24 cellular contexts compared by ENCODE assay signal in the genomic region with DNA sequence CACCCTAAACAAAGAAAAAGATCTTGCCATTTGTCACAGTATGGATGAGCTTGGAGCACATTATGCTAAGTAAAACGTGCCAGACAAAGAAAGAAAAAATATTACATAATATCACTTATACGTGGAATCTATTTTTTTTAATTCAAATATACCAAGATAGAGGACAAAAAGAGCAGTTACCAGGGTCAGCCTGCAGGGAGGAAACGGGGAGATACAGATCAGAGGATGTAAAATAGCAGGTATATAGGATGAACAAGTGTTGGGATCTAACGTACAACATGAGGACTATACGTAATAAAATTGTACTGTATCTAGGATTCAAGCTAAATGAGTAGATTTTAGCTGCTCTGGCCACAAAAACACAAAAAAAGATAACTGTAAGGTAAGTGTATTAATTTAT.
"Had no signal": no experiment of that assay in that cellular context is flagged by ENCODE, and none has a peak within 500 bp of the region (broad histone marks: within the 10 kb centered on the region; RNA-seq: fewer than 3 reads in every experiment).

No MANE protein-coding gene starts in this region.

- H3K27me3 ChIP-seq: neural progenitor cell, transverse colon, uterus had no signal

- H3K27ac ChIP-seq: neural progenitor cell, transverse colon, uterus had no signal

- H3K4me3 Mint-ChIP-seq: brain; dendritic cell treated with granulocyte-macrophage colony-stimulating factor and Interleukin-4, amounts not matched to agents 40 ng/mL and 50 ng/mL, for 4 days; mesothelial cell of epicardium; naive thymus-derived CD8-positive, alpha-beta T cell; neural progenitor cell; stimulated activated naive B cell treated with anti-CD40 and anti-IgM and Interleukin-4, amounts not matched to agents 10 μg/mL and 1 μg/mL and 100 μg/mL, for 72 hours had no signal

- ATAC-seq: activated naive CD4-positive, alpha-beta T cell treated with anti-CD3 and anti-CD28 coated beads, Interleukin-2, amount 50 U/mL, for 72 hours; esophagus mucosa; left ventricle myocardium superior; naive thymus-derived CD8-positive, alpha-beta T cell; sciatic nerve; stimulated activated naive B cell treated with anti-CD40 and anti-IgM and Interleukin-4, amounts not matched to agents 10 μg/mL and 1 μg/mL and 100 μg/mL, for 72 hours had no signal

- H3K27me3 Mint-ChIP-seq: brain; dendritic cell treated with granulocyte-macrophage colony-stimulating factor and Interleukin-4, amounts not matched to agents 40 ng/mL and 50 ng/mL, for 4 days; stimulated activated naive B cell treated with anti-CD40 and anti-IgM and Interleukin-4, amounts not matched to agents 10 μg/mL and 1 μg/mL and 100 μg/mL, for 72 hours had no signal

- H3K27ac Mint-ChIP-seq: activated naive CD4-positive, alpha-beta T cell treated with anti-CD3 and anti-CD28 coated beads, Interleukin-2, amount 50 U/mL, for 72 hours; brain; dendritic cell treated with granulocyte-macrophage colony-stimulating factor and Interleukin-4, amounts not matched to agents 40 ng/mL and 50 ng/mL, for 4 days; mesothelial cell of epicardium; naive thymus-derived CD8-positive, alpha-beta T cell; neural progenitor cell; stimulated activated naive B cell treated with anti-CD40 and anti-IgM and Interleukin-4, amounts not matched to agents 10 μg/mL and 1 μg/mL and 100 μg/mL, for 72 hours had no signal

- DNase-seq: activated gamma-delta T cell treated with Interleukin-2 at 50 U/mL for 16 hours; activated T-cell treated with anti-CD3 and anti-CD28 coated beads, Interleukin-2, amount 50 U/mL, for 1 hour; aorta; effector CD8-positive, alpha-beta T cell; foreskin melanocyte; hippocampal formation; left ventricle myocardium superior; mammary epithelial cell; naive thymus-derived CD8-positive, alpha-beta T cell; posterior cingulate gyrus; small intestine; stimulated activated CD4-positive, alpha-beta T cell treated with anti-CD3 and anti-CD28 coated beads, Interleukin-15, amount 100 ng/mL, for 24 hours; stimulated activated CD4-positive, alpha-beta T cell treated with anti-CD3 and anti-CD28 coated beads, Interleukin-2, amount 100 ng/mL, for 48 hours; stimulated activated CD8-positive, alpha-beta memory T cell treated with anti-CD3 and anti-CD28 coated beads, Interleukin-4, amount 100 ng/mL, for 48 hours; stimulated activated naive B cell treated with anti-CD40 and anti-IgM and Interleukin-4, amounts not matched to agents 10 μg/mL and 1 μg/mL and 100 μg/mL, for 72 hours; transverse colon; uterus had no signal

- H3K4me1 ChIP-seq: neural progenitor cell, transverse colon, uterus had no signal

- H3K9me3 Mint-ChIP-seq: activated naive CD4-positive, alpha-beta T cell treated with anti-CD3 and anti-CD28 coated beads, Interleukin-2, amount 50 U/mL, for 72 hours; dendritic cell treated with granulocyte-macrophage colony-stimulating factor and Interleukin-4, amounts not matched to agents 40 ng/mL and 50 ng/mL, for 4 days; mesothelial cell of epicardium; naive thymus-derived CD8-positive, alpha-beta T cell; neural progenitor cell; stimulated activated naive B cell treated with anti-CD40 and anti-IgM and Interleukin-4, amounts not matched to agents 10 μg/mL and 1 μg/mL and 100 μg/mL, for 72 hours had no signal

- H3K4me2 ChIP-seq: neural progenitor cell had no signal

- H3K4me3 ChIP-seq: neural progenitor cell, transverse colon, uterus had no signal

- H3K9ac ChIP-seq: neural progenitor cell had no signal

- H3K9me3 ChIP-seq: transverse colon, uterus had no signal

- H3K36me3 Mint-ChIP-seq: activated naive CD4-positive, alpha-beta T cell treated with anti-CD3 and anti-CD28 coated beads, Interleukin-2, amount 50 U/mL, for 72 hours; brain; mesothelial cell of epicardium; naive thymus-derived CD8-positive, alpha-beta T cell; neural progenitor cell; stimulated activated naive B cell treated with anti-CD40 and anti-IgM and Interleukin-4, amounts not matched to agents 10 μg/mL and 1 μg/mL and 100 μg/mL, for 72 hours had no signal

- H3K4me1 Mint-ChIP-seq: brain; mesothelial cell of epicardium; naive thymus-derived CD8-positive, alpha-beta T cell; neural progenitor cell; stimulated activated naive B cell treated with anti-CD40 and anti-IgM and Interleukin-4, amounts not matched to agents 10 μg/mL and 1 μg/mL and 100 μg/mL, for 72 hours had no signal

- H3K36me3 ChIP-seq: neural progenitor cell, transverse colon, uterus had no signal

- H2AFZ ChIP-seq: neural progenitor cell had no signal
